1 cellular context compared by ENCODE assay signal in genomic region chr1:75130312-75130677, GRCh38.
TF ChIP-seq lines count a peak whose summit lies in the region.

No MANE protein-coding gene starts in this region.

TF ChIP-seq in H1, 55 proteins besides CTCF, POLR2A, EP300 and RAD21:
- TF ChIP-seq SUZ12 (IDR thresholded peaks at IDR 0.05; ENCODE audit: low read length): peak; percentile 93
- peak; percentile 87 for TF ChIP-seq EZH2 (IDR thresholded peaks at IDR 0.05; ENCODE audit: low read depth, low read length, severe bottlenecking)
- TF ChIP-seq, protein P1, sequence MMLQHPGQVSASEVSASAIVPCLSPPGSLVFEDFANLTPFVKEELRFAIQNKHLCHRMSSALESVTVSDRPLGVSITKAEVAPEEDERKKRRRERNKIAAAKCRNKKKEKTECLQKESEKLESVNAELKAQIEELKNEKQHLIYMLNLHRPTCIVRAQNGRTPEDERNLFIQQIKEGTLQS (IDR thresholded peaks at IDR 0.05; ENCODE audit: insufficient read depth, low read depth, low read length): no peak
- no peak for TF ChIP-seq TBP (IDR thresholded peaks at IDR 0.05; ENCODE audit: low read depth, low read length)
- no peak for TF ChIP-seq HDAC6 (IDR thresholded peaks at IDR 0.05; ENCODE audit: low read depth, low read length)
- no peak for TF ChIP-seq EGR1 (IDR thresholded peaks at IDR 0.05; ENCODE audit: borderline replicate concordance, low read depth, low read length)
